ENCODE assay signal across 8 cellular contexts in genomic region chr1:184973308-184974085, GRCh38. TPM values are rescaled to one million over a fixed set of nuclear protein-coding genes. Genes with fewer than 3 reads are reported as not detected.
DNase-seq lines count a peak whose midpoint lies in the region; ATAC-seq and TF ChIP-seq lines count a peak whose summit lies in the region.

No MANE protein-coding gene starts in this region.

- peak overlapping the region; percentile 86 for H3K4me3 Mint-ChIP-seq in progenitor cell of endocrine pancreas (ENCODE audit: low read depth)

- H3K4me1 ChIP-seq in SJCRH30 (peaks cover 2% of the 10 kb centered on the region; the same call in 1 of the 2 replicates), cardiac muscle cell (ENCODE audit: low read depth) (no peaks in the 10 kb centered on the region), uterus (no peaks in the 10 kb centered on the region)

- no peaks in the 10 kb centered on the region for H3K36me3 Mint-ChIP-seq in progenitor cell of endocrine pancreas (ENCODE audit: insufficient read depth)

- H3K27ac ChIP-seq in SJCRH30 (no peak overlapping the region), cardiac muscle cell (no peak overlapping the region), uterus (peak overlapping the region; percentile 80 to 84)

- no peak for TF ChIP-seq CTCF in cardiac muscle cell (IDR thresholded peaks at IDR 0.05; ENCODE audit: low read depth, low read length)
- TF ChIP-seq CTCF in progenitor cell of endocrine pancreas (IDR thresholded peaks at IDR 0.05; ENCODE audit: unreplicated experiment), result no peak
- TF ChIP-seq CTCF in uterus (IDR thresholded peaks at IDR 0.05), result no peak

- DNase-seq in DMS153 (lab: John Stamatoyannopoulos, UW) (peak; percentile 45), HT-29 (ENCODE audit: low spot score) (peak; percentile 43), SJCRH30 (peak; percentile 13 to 32), cardiac muscle cell (ENCODE audit: low read depth in 1 of 2, low spot score in 1 of 2) (peak; percentile 33 to 78), progenitor cell of endocrine pancreas (ENCODE audit: low spot score, unreplicated experiment) (no peak), uterus (peak; percentile 50 to 56)
- peak; percentile 47 for DNase-seq in activated naive CD4-positive, alpha-beta T cell treated with anti-CD3 and anti-CD28 coated beads, Interleukin-2, amount 50 U/mL, for 16 hours

- H3K4me1 Mint-ChIP-seq in progenitor cell of endocrine pancreas (ENCODE audit: low read depth), result peaks cover 31% of the 10 kb centered on the region

- H3K27me3 ChIP-seq in SJCRH30 (peaks cover 13% of the 10 kb centered on the region), cardiac muscle cell (peaks cover 83% of the 10 kb centered on the region), uterus (no peaks in the 10 kb centered on the region)

- intact Hi-C loops in uterus (cut with DNase I; ENCODE audit: low total_unique reads), result no loop called here

- TF ChIP-seq POLR2A in uterus (IDR thresholded peaks at IDR 0.05), result no peak

- H3K27me3 Mint-ChIP-seq in progenitor cell of endocrine pancreas, result peaks cover 19% of the 10 kb centered on the region

- H3K9me3 ChIP-seq in SJCRH30 (replicated peaks) (no peaks in the 10 kb centered on the region), cardiac muscle cell (ENCODE audit: low read depth) (no peaks in the 10 kb centered on the region), uterus (no peaks in the 10 kb centered on the region)

- H3K36me3 ChIP-seq in SJCRH30 (no peaks in the 10 kb centered on the region), cardiac muscle cell (no peaks in the 10 kb centered on the region), uterus (no peaks in the 10 kb centered on the region)

- peak; percentile 49 for ATAC-seq in GM21367 (IDR thresholded peaks at IDR 0.05; ENCODE audit: unreplicated experiment)

- peaks cover 6% of the 10 kb centered on the region for H3K9me3 Mint-ChIP-seq in progenitor cell of endocrine pancreas (ENCODE audit: low read depth)

- H3K4me3 ChIP-seq in SJCRH30 (peak overlapping the region; percentile 55), cardiac muscle cell (peak overlapping the region; percentile 42), uterus (peak overlapping the region; percentile 52 to 63)

- peak overlapping the region; percentile 94 for H3K27ac Mint-ChIP-seq in progenitor cell of endocrine pancreas

RNA-seq across cellular contexts. Expression of gene NIBAN1, which starts 0.8 kb away (rescaled TPM):
- 1.2 and 1.9 TPM in 2 replicates for total RNA-seq in HT-29 (2014; rRNA removed; shearing (Covaris generic))
- 0.46 and 0.59 TPM in 2 replicates for total RNA-seq in SJCRH30 (2014; rRNA removed; shearing (Covaris generic))
- total RNA-seq in cardiac muscle cell (0.66 and 1.2 TPM in 2 replicates), progenitor cell of endocrine pancreas (11.0 TPM in 2 replicates), uterus (10 to 100 TPM; 27.2 to 46.4 (median 32.5) TPM)
- polyA plus RNA-seq in cardiac muscle cell, result 0.05 and 1.2 TPM in 2 replicates

Comparison
In these comparisons a context has a peak if more than half of its experiments do, and no peak if none do; other contexts are left out.
1. H3K27ac ChIP-seq: peak in uterus (2 of 2); none in SJCRH30 (single experiment) and cardiac muscle cell (single experiment).
2. Peak in every context shown above with its lines, with median percentiles within 50 percentile points of each other: H3K4me3 ChIP-seq.